In genomic region chr11:60944504-60945294, GRCh38 we compare ENCODE assay signal across 12 cellular contexts. TPM values are rescaled to one million over a fixed set of nuclear protein-coding genes. Genes with fewer than 3 reads are reported as not detected.
DNase-seq lines count a peak whose midpoint lies in the region; ATAC-seq and TF ChIP-seq lines count a peak whose summit lies in the region.
"Had no signal": no experiment of that assay in that cellular context is flagged by ENCODE, and none has a peak within 500 bp of the region (broad histone marks: within the 10 kb centered on the region; RNA-seq: fewer than 3 reads in every experiment).

No MANE protein-coding gene starts in this region.

- no peaks in the 10 kb centered on the region for H3K27me3 ChIP-seq in left ventricle myocardium inferior (ENCODE audit: low read depth)

- intact Hi-C loops in left ventricle myocardium inferior (cut with micrococcal nuclease): no loop called here
- intact Hi-C loops in cardiac septum (cut with DNase I): no loop called here

- H3K4me1 ChIP-seq in left ventricle myocardium inferior: peaks cover 54% of the 10 kb centered on the region

- TF ChIP-seq CTCF in left ventricle myocardium inferior (IDR thresholded peaks at IDR 0.05; ENCODE audit: borderline replicate concordance): peak; percentile 26
- TF ChIP-seq CTCF in fibroblast of pulmonary artery (IDR thresholded peaks at IDR 0.05; ENCODE audit: low read length, missing control alignments): peak; percentile 27
- TF ChIP-seq CTCF in type B pancreatic cell (conservative IDR thresholded peaks at IDR 0.05): peak; percentile 56

- H3K27ac Mint-ChIP-seq in type B pancreatic cell: peak overlapping the region; percentile 39
- H3K27ac Mint-ChIP-seq: activated naive CD8-positive, alpha-beta T cell had no signal

- DNase-seq in left ventricle myocardium inferior (no peak), cardiac septum (ENCODE audit: low spot score) (no peak), MV-4-11 (lab: John Stamatoyannopoulos, UW) (peak; percentile 87), fibroblast of pulmonary artery (ENCODE audit: low read depth) (no peak), type B pancreatic cell (ENCODE audit: extremely low spot score, unreplicated experiment) (no peak), KG1 (lab: John Stamatoyannopoulos, UW) (no peak), hypothalamus (lab: John Stamatoyannopoulos, UW) (no peak)
- DNase-seq: NCI-H524, small intestine had no signal

- peaks cover 46% of the 10 kb centered on the region for H3K36me3 ChIP-seq in left ventricle myocardium inferior

- H3K36me3 Mint-ChIP-seq in type B pancreatic cell: no peaks in the 10 kb centered on the region

- no peak overlapping the region for H3K4me3 Mint-ChIP-seq in type B pancreatic cell
- H3K4me3 Mint-ChIP-seq: activated naive CD8-positive, alpha-beta T cell had no signal

- H3K9me3 Mint-ChIP-seq in type B pancreatic cell: no peaks in the 10 kb centered on the region

- H3K27me3 Mint-ChIP-seq in type B pancreatic cell: peaks cover 14% of the 10 kb centered on the region
- H3K27me3 Mint-ChIP-seq: activated naive CD8-positive, alpha-beta T cell had no signal

- H3K9me3 ChIP-seq in left ventricle myocardium inferior (replicated peaks): no peaks in the 10 kb centered on the region

- H3K4me3 ChIP-seq in left ventricle myocardium inferior: no peak overlapping the region
- no peak overlapping the region for H3K4me3 ChIP-seq in fibroblast of pulmonary artery (replicated peaks; ENCODE audit: low read depth, low read length)

- no peak overlapping the region for H3K27ac ChIP-seq in left ventricle myocardium inferior (replicated peaks)

- no peak for ATAC-seq in GM18498 (IDR thresholded peaks at IDR 0.05; ENCODE audit: unreplicated experiment)

- peaks cover 30% of the 10 kb centered on the region for H3K4me1 Mint-ChIP-seq in type B pancreatic cell (ENCODE audit: unreplicated experiment)

RNA-seq across cellular contexts. Expression of gene SLC15A3, which starts 7.3 kb away (rescaled TPM):
- total RNA-seq in left ventricle myocardium inferior (15.4 TPM), cardiac septum (11.6 TPM), type B pancreatic cell (ENCODE audit: low replicate concordance) (2.3 and 3.5 TPM in 2 replicates)

RNA-seq across cellular contexts. Expression of gene TMEM132A, which starts 20.4 kb away (rescaled TPM):
- total RNA-seq in left ventricle myocardium inferior (6.4 TPM), cardiac septum (4.9 TPM), type B pancreatic cell (ENCODE audit: low replicate concordance) (162 and 218 TPM in 2 replicates)

RNA-seq across cellular contexts. Expression of gene CD6, which starts 26.8 kb away (rescaled TPM):
- total RNA-seq in left ventricle myocardium inferior (0.47 TPM), cardiac septum (0.86 TPM), type B pancreatic cell (ENCODE audit: low replicate concordance) (0.70 and 1.1 TPM in 2 replicates)
- total RNA-seq: lung microvascular endothelial cell had no signal

RNA-seq across cellular contexts. Expression of gene TMEM109, which starts 30.7 kb away (rescaled TPM):
- total RNA-seq in left ventricle myocardium inferior (86.7 TPM), cardiac septum (80.2 TPM), type B pancreatic cell (ENCODE audit: low replicate concordance) (83.0 and 97.5 TPM in 2 replicates)

RNA-seq across cellular contexts. Expression of gene PRPF19, which starts 38.3 kb away (rescaled TPM):
- total RNA-seq in left ventricle myocardium inferior (36.5 TPM), cardiac septum (32.5 TPM), type B pancreatic cell (ENCODE audit: low replicate concordance) (105 and 120 TPM in 2 replicates)

Comparison
In these comparisons a context has a peak if more than half of its experiments do, and no peak if none do; other contexts are left out.
1. RNA of gene TMEM132A, which starts 20.4 kb away (total RNA-seq): 162 to 218 TPM in type B pancreatic cell; 6.4 TPM in left ventricle myocardium inferior (single experiment) and 4.9 TPM in cardiac septum (single experiment); every median in the first group is over 10 times any median in the second.
2. Peak in every context shown above with its lines, with median percentiles within 50 percentile points of each other: CTCF ChIP-seq.